8 cellular contexts compared by ENCODE assay signal in genomic region chr1:184753608-184754478, GRCh38. TPM values are rescaled to one million over a fixed set of nuclear protein-coding genes. Genes with fewer than 3 reads are reported as not detected.
DNase-seq lines count a peak whose midpoint lies in the region; ATAC-seq and TF ChIP-seq lines count a peak whose summit lies in the region.

No MANE protein-coding gene starts in this region.

- TF ChIP-seq CTCF in astrocyte of the spinal cord (IDR thresholded peaks at IDR 0.05; ENCODE audit: low read depth, low read length) = no peak

- peak overlapping the region; percentile 85 for H3K4me2 ChIP-seq in skeletal muscle satellite cell (ENCODE audit: low read length)

- H3K9me3 ChIP-seq in iPS-15b (ENCODE audit: control insufficient read depth, insufficient read depth, low read length) (no peaks in the 10 kb centered on the region), skeletal muscle satellite cell (replicated peaks; ENCODE audit: low read length) (no peaks in the 10 kb centered on the region)

- H3K27me3 ChIP-seq in iPS-15b (ENCODE audit: control insufficient read depth, insufficient read depth, low read length) (peaks cover 21% of the 10 kb centered on the region), skeletal muscle satellite cell (ENCODE audit: control insufficient read depth, insufficient read depth, low read length) (no peaks in the 10 kb centered on the region)

- H3K4me1 ChIP-seq in iPS-15b (ENCODE audit: control insufficient read depth, insufficient read depth, low read length) (peaks cover 6% of the 10 kb centered on the region), skeletal muscle satellite cell (ENCODE audit: control insufficient read depth, insufficient read depth, low read length) (peaks cover 16% of the 10 kb centered on the region)

- DNase-seq in Ammon's horn (ENCODE audit: low spot score) = peak; percentile 35
- peak; percentile 30 for DNase-seq in astrocyte of the spinal cord (ENCODE audit: low read depth, low spot score)
- DNase-seq in medulla oblongata (ENCODE audit: extremely low spot score) = no peak

- H3K9ac ChIP-seq in iPS-15b (ENCODE audit: low read depth, low read length) (peak overlapping the region; percentile 67), skeletal muscle satellite cell (ENCODE audit: low read depth, low read length) (peak overlapping the region; percentile 94)

- H3K4me3 ChIP-seq in astrocyte of the spinal cord (ENCODE audit: low read depth, low read length) (peak overlapping the region; percentile 95), iPS-15b (ENCODE audit: low read depth, low read length) (peak overlapping the region; percentile 97), skeletal muscle satellite cell (ENCODE audit: low read length) (peak overlapping the region; percentile 95)

- H3K36me3 ChIP-seq in iPS-15b (ENCODE audit: control insufficient read depth, insufficient read depth, low read length) = no peaks in the 10 kb centered on the region
- H3K36me3 ChIP-seq in skeletal muscle satellite cell (ENCODE audit: insufficient read depth, low read length) = no peaks in the 10 kb centered on the region

- in situ Hi-C loops in astrocyte of the spinal cord (cut with HindIII; ENCODE audit: low sequenced_read_pairs) = no loop called here

- ATAC-seq in GM19397 (IDR thresholded peaks at IDR 0.05; ENCODE audit: unreplicated experiment) (peak; percentile 16), HG03565 (IDR thresholded peaks at IDR 0.05; ENCODE audit: unreplicated experiment) (peak; percentile 1), SK-N-SH treated with all-trans-retinoic acid at 6 μM for 48 hours (peak; percentile 2)

TF ChIP-seq in SK-N-SH treated with all-trans-retinoic acid at 6 μM for 48 hours, 23 proteins besides CTCF, POLR2A, EP300 and RAD21:
- TF ChIP-seq RARB (CRISPR knock-in tag; IDR thresholded peaks at IDR 0.05) = no peak
- TF ChIP-seq BACH2 (CRISPR knock-in tag; IDR thresholded peaks at IDR 0.05; ENCODE audit: borderline replicate concordance) = no peak
- TF ChIP-seq TOX (CRISPR knock-in tag; IDR thresholded peaks at IDR 0.05; ENCODE audit: borderline replicate concordance) = no peak
- TF ChIP-seq ZFP3 (CRISPR knock-in tag; IDR thresholded peaks at IDR 0.05) = no peak
- TF ChIP-seq CSDC2 (CRISPR knock-in tag; IDR thresholded peaks at IDR 0.05) = no peak
- TF ChIP-seq ZNF565 (CRISPR knock-in tag; conservative IDR thresholded peaks at IDR 0.05; ENCODE audit: low read depth) = no peak
- TF ChIP-seq, protein P1, sequence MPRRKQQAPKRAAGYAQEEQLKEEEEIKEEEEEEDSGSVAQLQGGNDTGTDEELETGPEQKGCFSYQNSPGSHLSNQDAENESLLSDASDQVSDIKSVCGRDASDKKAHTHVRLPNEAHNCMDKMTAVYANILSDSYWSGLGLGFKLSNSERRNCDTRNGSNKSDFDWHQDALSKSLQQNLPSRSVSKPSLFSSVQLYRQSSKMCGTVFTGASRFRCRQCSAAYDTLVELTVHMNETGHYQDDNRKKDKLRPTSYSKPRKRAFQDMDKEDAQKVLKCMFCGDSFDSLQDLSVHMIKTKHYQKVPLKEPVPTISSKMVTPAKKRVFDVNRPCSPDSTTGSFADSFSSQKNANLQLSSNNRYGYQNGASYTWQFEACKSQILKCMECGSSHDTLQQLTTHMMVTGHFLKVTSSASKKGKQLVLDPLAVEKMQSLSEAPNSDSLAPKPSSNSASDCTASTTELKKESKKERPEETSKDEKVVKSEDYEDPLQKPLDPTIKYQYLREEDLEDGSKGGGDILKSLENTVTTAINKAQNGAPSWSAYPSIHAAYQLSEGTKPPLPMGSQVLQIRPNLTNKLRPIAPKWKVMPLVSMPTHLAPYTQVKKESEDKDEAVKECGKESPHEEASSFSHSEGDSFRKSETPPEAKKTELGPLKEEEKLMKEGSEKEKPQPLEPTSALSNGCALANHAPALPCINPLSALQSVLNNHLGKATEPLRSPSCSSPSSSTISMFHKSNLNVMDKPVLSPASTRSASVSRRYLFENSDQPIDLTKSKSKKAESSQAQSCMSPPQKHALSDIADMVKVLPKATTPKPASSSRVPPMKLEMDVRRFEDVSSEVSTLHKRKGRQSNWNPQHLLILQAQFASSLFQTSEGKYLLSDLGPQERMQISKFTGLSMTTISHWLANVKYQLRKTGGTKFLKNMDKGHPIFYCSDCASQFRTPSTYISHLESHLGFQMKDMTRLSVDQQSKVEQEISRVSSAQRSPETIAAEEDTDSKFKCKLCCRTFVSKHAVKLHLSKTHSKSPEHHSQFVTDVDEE (CRISPR knock-in tag; IDR thresholded peaks at IDR 0.05) = no peak
- TF ChIP-seq, protein P2, sequence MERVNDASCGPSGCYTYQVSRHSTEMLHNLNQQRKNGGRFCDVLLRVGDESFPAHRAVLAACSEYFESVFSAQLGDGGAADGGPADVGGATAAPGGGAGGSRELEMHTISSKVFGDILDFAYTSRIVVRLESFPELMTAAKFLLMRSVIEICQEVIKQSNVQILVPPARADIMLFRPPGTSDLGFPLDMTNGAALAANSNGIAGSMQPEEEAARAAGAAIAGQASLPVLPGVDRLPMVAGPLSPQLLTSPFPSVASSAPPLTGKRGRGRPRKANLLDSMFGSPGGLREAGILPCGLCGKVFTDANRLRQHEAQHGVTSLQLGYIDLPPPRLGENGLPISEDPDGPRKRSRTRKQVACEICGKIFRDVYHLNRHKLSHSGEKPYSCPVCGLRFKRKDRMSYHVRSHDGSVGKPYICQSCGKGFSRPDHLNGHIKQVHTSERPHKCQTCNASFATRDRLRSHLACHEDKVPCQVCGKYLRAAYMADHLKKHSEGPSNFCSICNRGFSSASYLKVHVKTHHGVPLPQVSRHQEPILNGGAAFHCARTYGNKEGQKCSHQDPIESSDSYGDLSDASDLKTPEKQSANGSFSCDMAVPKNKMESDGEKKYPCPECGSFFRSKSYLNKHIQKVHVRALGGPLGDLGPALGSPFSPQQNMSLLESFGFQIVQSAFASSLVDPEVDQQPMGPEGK (CRISPR knock-in tag; IDR thresholded peaks at IDR 0.05; ENCODE audit: borderline replicate concordance) = no peak
- TF ChIP-seq, protein P3, sequence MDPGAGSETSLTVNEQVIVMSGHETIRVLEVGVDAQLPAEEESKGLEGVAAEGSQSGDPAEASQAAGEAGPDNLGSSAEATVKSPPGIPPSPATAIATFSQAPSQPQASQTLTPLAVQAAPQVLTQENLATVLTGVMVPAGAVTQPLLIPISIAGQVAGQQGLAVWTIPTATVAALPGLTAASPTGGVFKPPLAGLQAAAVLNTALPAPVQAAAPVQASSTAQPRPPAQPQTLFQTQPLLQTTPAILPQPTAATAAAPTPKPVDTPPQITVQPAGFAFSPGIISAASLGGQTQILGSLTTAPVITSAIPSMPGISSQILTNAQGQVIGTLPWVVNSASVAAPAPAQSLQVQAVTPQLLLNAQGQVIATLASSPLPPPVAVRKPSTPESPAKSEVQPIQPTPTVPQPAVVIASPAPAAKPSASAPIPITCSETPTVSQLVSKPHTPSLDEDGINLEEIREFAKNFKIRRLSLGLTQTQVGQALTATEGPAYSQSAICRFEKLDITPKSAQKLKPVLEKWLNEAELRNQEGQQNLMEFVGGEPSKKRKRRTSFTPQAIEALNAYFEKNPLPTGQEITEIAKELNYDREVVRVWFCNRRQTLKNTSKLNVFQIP (CRISPR knock-in tag; IDR thresholded peaks at IDR 0.05; ENCODE audit: borderline replicate concordance, low read depth) = no peak
- no peak for TF ChIP-seq ZNF70 (CRISPR knock-in tag; IDR thresholded peaks at IDR 0.05)
- TF ChIP-seq SNAI2 (CRISPR knock-in tag; IDR thresholded peaks at IDR 0.05) = no peak
- TF ChIP-seq, protein P4, sequence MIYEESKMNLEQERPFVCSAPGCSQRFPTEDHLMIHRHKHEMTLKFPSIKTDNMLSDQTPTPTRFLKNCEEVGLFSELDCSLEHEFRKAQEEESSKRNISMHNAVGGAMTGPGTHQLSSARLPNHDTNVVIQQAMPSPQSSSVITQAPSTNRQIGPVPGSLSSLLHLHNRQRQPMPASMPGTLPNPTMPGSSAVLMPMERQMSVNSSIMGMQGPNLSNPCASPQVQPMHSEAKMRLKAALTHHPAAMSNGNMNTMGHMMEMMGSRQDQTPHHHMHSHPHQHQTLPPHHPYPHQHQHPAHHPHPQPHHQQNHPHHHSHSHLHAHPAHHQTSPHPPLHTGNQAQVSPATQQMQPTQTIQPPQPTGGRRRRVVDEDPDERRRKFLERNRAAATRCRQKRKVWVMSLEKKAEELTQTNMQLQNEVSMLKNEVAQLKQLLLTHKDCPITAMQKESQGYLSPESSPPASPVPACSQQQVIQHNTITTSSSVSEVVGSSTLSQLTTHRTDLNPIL (CRISPR knock-in tag; IDR thresholded peaks at IDR 0.05; ENCODE audit: low read depth) = no peak
- TF ChIP-seq ZNF8 (CRISPR knock-in tag; IDR thresholded peaks at IDR 0.05) = no peak
- no peak for TF ChIP-seq ARNTL (CRISPR knock-in tag; IDR thresholded peaks at IDR 0.05; ENCODE audit: borderline replicate concordance, low read depth)
- TF ChIP-seq PPARA (CRISPR knock-in tag; IDR thresholded peaks at IDR 0.05; ENCODE audit: borderline replicate concordance) = no peak
- TF ChIP-seq TCF4 (CRISPR knock-in tag; IDR thresholded peaks at IDR 0.05; ENCODE audit: borderline replicate concordance) = no peak

RNA-seq across cellular contexts. Expression of gene EDEM3, which starts 0.8 kb away (rescaled TPM):
- 53.2 and 57.7 TPM in 2 replicates for total RNA-seq in skeletal muscle satellite cell (2012; rRNA removed)
